ENCODE assay signal across 8 cellular contexts in the genomic region with DNA sequence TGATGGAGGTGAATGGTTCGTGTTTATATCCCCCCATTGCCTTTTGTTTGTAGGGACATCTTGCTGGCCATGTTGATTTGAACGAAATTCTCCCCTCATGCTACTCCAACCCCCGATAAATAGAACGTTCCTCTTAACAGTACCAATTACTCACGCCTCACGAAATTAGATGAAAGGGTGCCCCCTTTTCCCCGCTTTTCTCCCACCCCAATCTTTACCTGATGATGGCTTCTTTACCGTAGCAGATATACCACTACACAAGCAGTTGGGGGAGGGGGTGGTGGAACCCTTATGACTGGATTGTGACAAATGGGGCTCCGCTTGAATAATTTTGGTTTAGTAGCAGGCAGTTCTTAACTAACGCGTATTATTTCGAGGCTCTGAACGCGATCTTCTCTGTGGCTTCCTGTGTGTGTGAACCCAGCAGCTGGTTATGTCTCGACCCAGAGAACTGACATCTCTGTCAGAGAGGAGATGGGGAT. TPM values are rescaled to one million over a fixed set of nuclear protein-coding genes. Genes with fewer than 3 reads are reported as not detected.
DNase-seq lines count a peak whose midpoint lies in the region; ATAC-seq and TF ChIP-seq lines count a peak whose summit lies in the region.

No MANE protein-coding gene starts in this region.

- no peaks in the 10 kb centered on the region for H3K9me3 Mint-ChIP-seq in CD4-positive, alpha-beta T cell
- H3K9me3 Mint-ChIP-seq in WTC11, result no peaks in the 10 kb centered on the region
- no peaks in the 10 kb centered on the region for H3K9me3 Mint-ChIP-seq in central memory CD8-positive, alpha-beta T cell

- H3K27ac ChIP-seq in CD4-positive, alpha-beta T cell (ENCODE audit: low read depth, low read length), result peak overlapping the region; percentile 92
- H3K27ac ChIP-seq in left lung, result peak overlapping the region; percentile 91 to 93

- peaks cover 0 to 5% of the 10 kb centered on the region in 2 donors for H3K36me3 ChIP-seq in left lung

- H3K9me3 ChIP-seq in CD4-positive, alpha-beta T cell (ENCODE audit: control insufficient read depth, low read length), result no peaks in the 10 kb centered on the region
- no peaks in the 10 kb centered on the region for H3K9me3 ChIP-seq in left lung

- intact Hi-C loops in CD4-positive, alpha-beta T cell (cut with DNase I, micrococcal nuclease), result loop anchor here (5.0 to 10.0 kb wide), 3 partner anchors 42 to 800 kb away; partner anchors contain the start of genes AAGAB (in 1 of the 2) and IQCH (in 1 of the 2)
- intact Hi-C loops in left lung (cut with DNase I) (no loop called here), posterior vena cava (cut with DNase I) (no loop called here)

- POLR2A ChIA-PET in CD4-positive, alpha-beta T cell (lab: Charles Lee), result interaction anchor here (0.5 to 4.0 kb wide), 16 partner anchors 9 to 534 kb away, joined by 3 to 32 read pairs (median 6); partner anchors contain the start of genes CLN6, FEM1B and MAP2K5
- POLR2A ChIA-PET in WTC11 (lab: Charles Lee), result interaction anchor here (0.9 kb wide), 1 partner anchor 202 kb away, joined by 3 read pairs; no protein-coding TSS in a partner anchor

- peak; percentile 54 for ATAC-seq in CD4-positive, alpha-beta T cell (ENCODE audit: poor library complexity)
- ATAC-seq in GM21515 (IDR thresholded peaks at IDR 0.05; ENCODE audit: unreplicated experiment) (peak; percentile 44), WTC11 (no peak), left lung (peak; percentile 17)
- ATAC-seq in central memory CD8-positive, alpha-beta T cell (replicated peaks; ENCODE audit: extremely low read depth, poor library complexity, severe bottlenecking), result peak; percentile 61

- peaks cover 16% of the 10 kb centered on the region for H3K36me3 Mint-ChIP-seq in CD4-positive, alpha-beta T cell (ENCODE audit: low read depth)
- no peaks in the 10 kb centered on the region for H3K36me3 Mint-ChIP-seq in WTC11
- peaks cover 16% of the 10 kb centered on the region for H3K36me3 Mint-ChIP-seq in central memory CD8-positive, alpha-beta T cell (ENCODE audit: insufficient read depth)

- no peaks in the 10 kb centered on the region for H3K27me3 ChIP-seq in CD4-positive, alpha-beta T cell (ENCODE audit: control insufficient read depth, insufficient read depth, low read length)
- no peaks in the 10 kb centered on the region for H3K27me3 ChIP-seq in left lung

- H3K27me3 Mint-ChIP-seq in CD4-positive, alpha-beta T cell, result no peaks in the 10 kb centered on the region
- peaks cover 7% of the 10 kb centered on the region for H3K27me3 Mint-ChIP-seq in WTC11 (ENCODE audit: low read depth)
- H3K27me3 Mint-ChIP-seq in central memory CD8-positive, alpha-beta T cell, result no peaks in the 10 kb centered on the region

- peaks cover 16 to 52% of the 10 kb centered on the region in 2 donors for H3K4me1 ChIP-seq in left lung

- H3K4me1 Mint-ChIP-seq in CD4-positive, alpha-beta T cell (ENCODE audit: low read depth), result peaks cover 46% of the 10 kb centered on the region
- H3K4me1 Mint-ChIP-seq in WTC11, result peaks cover 47% of the 10 kb centered on the region
- peaks cover 36% of the 10 kb centered on the region for H3K4me1 Mint-ChIP-seq in central memory CD8-positive, alpha-beta T cell

- DNase-seq in CD4-positive, alpha-beta T cell, result peak; percentile 24 to 60 (median 40)
- peak; percentile 73 for DNase-seq in M059J (ENCODE audit: low read depth)
- no peak for DNase-seq in WTC11 (ENCODE audit: low spot score)
- peak; percentile 25 to 55 for DNase-seq in central memory CD8-positive, alpha-beta T cell (ENCODE audit: low spot score in 2 of 2)
- DNase-seq in left lung, result no peak
- peak; percentile 80 for DNase-seq in stimulated activated CD4-positive, alpha-beta T cell treated with anti-CD3 and anti-CD28 coated beads, Interleukin-4, amount 100 ng/mL, for 24 hours
- no peak for DNase-seq in posterior vena cava (ENCODE audit: low spot score)

- CTCF ChIA-PET in CD4-positive, alpha-beta T cell (lab: Charles Lee), result interaction anchor here (0.5 kb wide), 1 partner anchor 48 kb away, joined by 4 read pairs; no protein-coding TSS in a partner anchor
- CTCF ChIA-PET in WTC11 (lab: Charles Lee), result interaction anchor here (0.5 to 2.7 kb wide), 5 partner anchors 100 to 194 kb away, joined by 4 to 13 read pairs (median 9); no protein-coding TSS in a partner anchor

- peak overlapping the region; percentile 86 for H3K27ac Mint-ChIP-seq in CD4-positive, alpha-beta T cell
- peak overlapping the region; percentile 71 for H3K27ac Mint-ChIP-seq in WTC11
- peak overlapping the region; percentile 95 for H3K27ac Mint-ChIP-seq in central memory CD8-positive, alpha-beta T cell (ENCODE audit: low read depth)

- no peak for TF ChIP-seq CTCF in CD4-positive, alpha-beta T cell (IDR thresholded peaks at IDR 0.05)
- no peak for TF ChIP-seq CTCF in WTC11 (IDR thresholded peaks at IDR 0.05)
- TF ChIP-seq CTCF in left lung (IDR thresholded peaks at IDR 0.05), result no peak

- peak overlapping the region; percentile 98 for H3K4me3 Mint-ChIP-seq in CD4-positive, alpha-beta T cell
- H3K4me3 Mint-ChIP-seq in WTC11, result peak overlapping the region; percentile 93
- H3K4me3 Mint-ChIP-seq in central memory CD8-positive, alpha-beta T cell, result peak overlapping the region; percentile 94

- peak overlapping the region; percentile 84 to 99 for H3K4me3 ChIP-seq in left lung

TF ChIP-seq in WTC11, 78 proteins besides CTCF, POLR2A, EP300 and RAD21:
- TF ChIP-seq CDX4 (CRISPR knock-in tag; IDR thresholded peaks at IDR 0.05; ENCODE audit: borderline replicate concordance) (no peak), MAX (CRISPR knock-in tag; IDR thresholded peaks at IDR 0.05) (0 out of 2 replicates have a peak, but pooled peaks have one; percentile 14), OVOL2 (CRISPR knock-in tag; IDR thresholded peaks at IDR 0.05; ENCODE audit: borderline replicate concordance) (no peak)

RNA-seq across cellular contexts. Expression of gene PIAS1, which starts 1.1 kb away (rescaled TPM):
- 10 to 100 TPM; 73.1 to 74.8 TPM for total RNA-seq in CD4-positive, alpha-beta T cell
- 35.6 and 42.1 TPM in 2 replicates for total RNA-seq in M059J (2014; rRNA removed; shearing (Covaris generic))
- total RNA-seq in WTC11 (2021), result 29.7 to 33.2 TPM (median 31.2 TPM) in 3 replicates
- 10 to 100 TPM; 44.9 to 46.5 TPM for total RNA-seq in left lung
- 10 to 100 TPM; 43.1 to 59.2 TPM for total RNA-seq in posterior vena cava

Comparison
In these comparisons a context has a peak if more than half of its experiments do, and no peak if none do; other contexts are left out.
1. DNase-seq: peak in CD4-positive, alpha-beta T cell (10 of 10), M059J (single experiment), central memory CD8-positive, alpha-beta T cell (2 of 2) and stimulated activated CD4-positive, alpha-beta T cell treated with anti-CD3 and anti-CD28 coated beads, Interleukin-4, amount 100 ng/mL, for 24 hours (single experiment); none in WTC11 (single experiment), left lung (0 of 2) and posterior vena cava (single experiment).
2. intact Hi-C loops: an anchor here in CD4-positive, alpha-beta T cell (5.0 to 10.0 kb wide); none called in left lung and posterior vena cava.
3. Peak in every context shown above with its lines, with median percentiles within 50 percentile points of each other: H3K27ac Mint-ChIP-seq and H3K4me3 Mint-ChIP-seq.